20 cellular contexts compared by ENCODE assay signal in genomic region chr3:1609416-1609815, GRCh38.
DNase-seq lines count a peak whose midpoint lies in the region; ATAC-seq and TF ChIP-seq lines count a peak whose summit lies in the region.
"Had no signal": no experiment of that assay in that cellular context is flagged by ENCODE, and none has a peak within 500 bp of the region (broad histone marks: within the 10 kb centered on the region; RNA-seq: fewer than 3 reads in every experiment).

No MANE protein-coding gene starts in this region.

- H3K4me1 ChIP-seq in left ventricle myocardium inferior (no peaks in the 10 kb centered on the region), SK-N-SH (ENCODE audit: control insufficient read depth in 1 of 2, insufficient read depth in 2 of 2, low read depth in 1 of 2, low read length in 1 of 2) (peaks cover 0 to 4% of the 10 kb centered on the region in 2 experiments; a peak in 2 of 4 replicates), osteoblast (ENCODE audit: insufficient read depth, low read length) (no peaks in the 10 kb centered on the region)
- H3K4me1 ChIP-seq: heart left ventricle, right atrium auricular region, testis had no signal

- CTCF ChIA-PET in SK-N-SH (lab: Yijun Ruan, JAX) = interaction anchor here (0.9 kb wide), 1 partner anchor 32 kb away, joined by 3 read pairs; no protein-coding TSS in a partner anchor

- H3K36me3 ChIP-seq in left ventricle myocardium inferior (no peaks in the 10 kb centered on the region), SK-N-SH (replicated peaks in 1 of 2; ENCODE audit: control insufficient read depth in 1 of 2, insufficient read depth in 2 of 2, low read length in 1 of 2) (no peaks in the 10 kb centered on the region), osteoblast (ENCODE audit: insufficient read depth, low read length) (no peaks in the 10 kb centered on the region)
- H3K36me3 ChIP-seq: heart left ventricle, neutrophil, right atrium auricular region had no signal

- TF ChIP-seq CTCF in left ventricle myocardium inferior (IDR thresholded peaks at IDR 0.05; ENCODE audit: borderline replicate concordance) (no peak), SK-N-SH (IDR thresholded peaks at IDR 0.05) (no peak), osteoblast (IDR thresholded peaks at IDR 0.05; ENCODE audit: extremely low read depth, low read depth, low read length) (no peak)

- H3K79me2 ChIP-seq in SK-N-SH (ENCODE audit: insufficient read depth) (no peaks in the 10 kb centered on the region), osteoblast (ENCODE audit: insufficient read depth, low read length) (no peaks in the 10 kb centered on the region)

- no peaks in the 10 kb centered on the region for H3K27me3 ChIP-seq in left ventricle myocardium inferior (ENCODE audit: low read depth)
- H3K27me3 ChIP-seq in SK-N-SH (ENCODE audit: insufficient read depth) = no peaks in the 10 kb centered on the region
- H3K27me3 ChIP-seq in osteoblast (ENCODE audit: insufficient read depth, low read length) = no peaks in the 10 kb centered on the region
- H3K27me3 ChIP-seq: heart left ventricle, neutrophil, right atrium auricular region, testis had no signal

- no peak overlapping the region for H3K9ac ChIP-seq in SK-N-SH

- H3K4me2 ChIP-seq in SK-N-SH = no peak overlapping the region
- H3K4me2 ChIP-seq in osteoblast (ENCODE audit: insufficient read depth, low read length) = no peak overlapping the region

- WGBS in SK-N-SH (ENCODE audit: low lambda C conversion rate) = 6% methylated on average over 1 of the region's 1 CpG

- no peaks in the 10 kb centered on the region for H3K9me3 ChIP-seq in left ventricle myocardium inferior (replicated peaks)
- H3K9me3 ChIP-seq in SK-N-SH = no peaks in the 10 kb centered on the region
- H3K9me3 ChIP-seq in osteoblast (ENCODE audit: low read depth, low read length) = peaks cover 2% of the 10 kb centered on the region
- H3K9me3 ChIP-seq: heart left ventricle, mucosa of descending colon, neutrophil, right atrium auricular region, testis had no signal

- DNase-seq in left cardiac atrium (no peak), left ventricle myocardium inferior (no peak), NCI-H2107 (lab: John Stamatoyannopoulos, UW) (peak; percentile 7), SK-N-SH (peak; percentile 44), T-helper 9 cell (no peak), caudate nucleus (lab: John Stamatoyannopoulos, UW) (no peak), osteoblast (ENCODE audit: insufficient read length, low spot score, missing footprints) (no peak)
- DNase-seq: activated naive CD8-positive, alpha-beta T cell treated with anti-CD3 and anti-CD28 coated beads for 36 hours; CD4-positive, alpha-beta T cell; heart left ventricle; left ventricle myocardium superior; mucosa of descending colon; NCI-H2227 treated with DMSO at 0.1 percent for 48 hours; T-helper 17 cell; testis had no signal

- intact Hi-C loops in left cardiac atrium (cut with DNase I) (no loop called here), left ventricle myocardium inferior (cut with micrococcal nuclease) (no loop called here)

- H3K4me3 ChIP-seq in left ventricle myocardium inferior (no peak overlapping the region), SK-N-SH (ENCODE audit: low read depth in 2 of 2, low read length in 1 of 2) (no peak overlapping the region), osteoblast (ENCODE audit: insufficient read depth, low read length) (no peak overlapping the region)
- H3K4me3 ChIP-seq: heart left ventricle, mucosa of descending colon, right atrium auricular region, testis had no signal

- ATAC-seq in left cardiac atrium = peak; percentile 19 to 23
- no peak for ATAC-seq in HG03565 (IDR thresholded peaks at IDR 0.05; ENCODE audit: unreplicated experiment)
- ATAC-seq: HCT116, heart left ventricle, HepG2, left ventricle myocardium superior, mucosa of descending colon, T-helper 17 cell had no signal

- no peaks in the 10 kb centered on the region for H4K20me1 ChIP-seq in SK-N-SH (ENCODE audit: insufficient read depth)
- no peaks in the 10 kb centered on the region for H4K20me1 ChIP-seq in osteoblast (ENCODE audit: insufficient read depth, low read length)

- TF ChIP-seq RAD21 in SK-N-SH (IDR thresholded peaks at IDR 0.05; ENCODE audit: low read length) = peak; percentile 37; the same call in 1 of the 2 replicates

- no peaks in the 10 kb centered on the region for H3F3A ChIP-seq in SK-N-SH (replicated peaks; ENCODE audit: insufficient read depth)

- no peaks in the 10 kb centered on the region for H3K9me2 ChIP-seq in SK-N-SH

- H3K27ac ChIP-seq in left ventricle myocardium inferior (replicated peaks) = no peak overlapping the region
- H3K27ac ChIP-seq in SK-N-SH (ENCODE audit: low read depth in 2 of 2, low read length in 1 of 2) = peak overlapping the region in 1 of 2 experiments; percentile 90; a peak in 2 of 4 replicates
- H3K27ac ChIP-seq in caudate nucleus (ENCODE audit: low read depth, low read length) = no peak overlapping the region
- no peak overlapping the region for H3K27ac ChIP-seq in osteoblast (ENCODE audit: low read depth, low read length)
- H3K27ac ChIP-seq: heart left ventricle, neutrophil, right atrium auricular region, testis had no signal

- no peak overlapping the region for H2AFZ ChIP-seq in SK-N-SH (ENCODE audit: low read depth)
- H2AFZ ChIP-seq in osteoblast (ENCODE audit: low read length) = no peak overlapping the region

- TF ChIP-seq EP300 in SK-N-SH (IDR thresholded peaks at IDR 0.05; ENCODE audit: borderline replicate concordance in 1 of 2, low read depth in 1 of 2, low read length in 1 of 2) = peak in 1 of 2 experiments; percentile 55; a peak in 1 of 4 replicates

- POLR2A ChIA-PET in SK-N-SH (lab: Yijun Ruan, JAX) = no interaction called here

TF ChIP-seq in SK-N-SH, 30 proteins besides CTCF, POLR2A, EP300 and RAD21:
- no peak for TF ChIP-seq FOSL2 (IDR thresholded peaks at IDR 0.05; ENCODE audit: borderline replicate concordance, low read depth)
- TF ChIP-seq RCOR1 (IDR thresholded peaks at IDR 0.05; ENCODE audit: low read length) = peak; percentile 19; the same call in 1 of the 2 replicates
- TF ChIP-seq RFX5 (IDR thresholded peaks at IDR 0.05; ENCODE audit: low read length) = no peak; the same call in 1 of the 2 replicates
- TF ChIP-seq NRF1 (IDR thresholded peaks at IDR 0.05; ENCODE audit: low read depth, low read length) = no peak
- TF ChIP-seq MAX (IDR thresholded peaks at IDR 0.05; ENCODE audit: low read depth) = no peak
- TF ChIP-seq MXI1 (IDR thresholded peaks at IDR 0.05; ENCODE audit: low read depth, low read length) = peak; percentile 85
- TF ChIP-seq, protein P1, sequence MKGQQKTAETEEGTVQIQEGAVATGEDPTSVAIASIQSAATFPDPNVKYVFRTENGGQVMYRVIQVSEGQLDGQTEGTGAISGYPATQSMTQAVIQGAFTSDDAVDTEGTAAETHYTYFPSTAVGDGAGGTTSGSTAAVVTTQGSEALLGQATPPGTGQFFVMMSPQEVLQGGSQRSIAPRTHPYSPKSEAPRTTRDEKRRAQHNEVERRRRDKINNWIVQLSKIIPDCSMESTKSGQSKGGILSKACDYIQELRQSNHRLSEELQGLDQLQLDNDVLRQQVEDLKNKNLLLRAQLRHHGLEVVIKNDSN (IDR thresholded peaks at IDR 0.05; ENCODE audit: borderline replicate concordance, low read depth) = no peak
- no peak for TF ChIP-seq CHD2 (IDR thresholded peaks at IDR 0.05; ENCODE audit: low read length, partially characterized antibody)

Comparison
In these comparisons a context has a peak if more than half of its experiments do, and no peak if none do; other contexts are left out.
1. DNase-seq: peak in NCI-H2107 (single experiment) and SK-N-SH (single experiment); none in left cardiac atrium (single experiment), left ventricle myocardium inferior (single experiment), T-helper 9 cell (single experiment), caudate nucleus (0 of 61) and osteoblast (single experiment).